Comparison of ENCODE assay signal across 7 cellular contexts in genomic region chr5:59562756-59563389, GRCh38.
DNase-seq lines count a peak whose midpoint lies in the region; ATAC-seq and TF ChIP-seq lines count a peak whose summit lies in the region.

No MANE protein-coding gene starts in this region.

- no peaks in the 10 kb centered on the region for H3K9me3 Mint-ChIP-seq in activated T-helper 17 cell treated with anti-CD3 and anti-CD28 coated beads, Interleukin-2, amount 50 U/mL, for 72 hours

- H3K27ac ChIP-seq in mesodermal cell (ENCODE audit: low read depth, low read length, severe bottlenecking) (peak overlapping the region; percentile 65), smooth muscle cell (ENCODE audit: low read depth) (no peak overlapping the region)

- H3K4me1 ChIP-seq in mesodermal cell (ENCODE audit: control insufficient read depth, insufficient read depth, low read length, poor library complexity, severe bottlenecking): peaks cover 23% of the 10 kb centered on the region
- peaks cover 12% of the 10 kb centered on the region for H3K4me1 ChIP-seq in smooth muscle cell (ENCODE audit: low read depth)

- no peaks in the 10 kb centered on the region for H3K27me3 ChIP-seq in smooth muscle cell (ENCODE audit: low read depth)

- no peaks in the 10 kb centered on the region for H3K79me2 ChIP-seq in smooth muscle cell (ENCODE audit: low read depth)

- H3K36me3 Mint-ChIP-seq in activated T-helper 17 cell treated with anti-CD3 and anti-CD28 coated beads, Interleukin-2, amount 50 U/mL, for 72 hours (ENCODE audit: low read depth): no peaks in the 10 kb centered on the region

- H3K27ac Mint-ChIP-seq in activated T-helper 17 cell treated with anti-CD3 and anti-CD28 coated beads, Interleukin-2, amount 50 U/mL, for 72 hours: no peak overlapping the region

- H3K9ac ChIP-seq in smooth muscle cell (ENCODE audit: low read depth): no peak overlapping the region

- H3K4me3 ChIP-seq in mesodermal cell (ENCODE audit: extremely low read depth, insufficient read depth, low read length, poor library complexity, severe bottlenecking) (no peak overlapping the region), smooth muscle cell (no peak overlapping the region)

- H3K27me3 Mint-ChIP-seq in activated T-helper 17 cell treated with anti-CD3 and anti-CD28 coated beads, Interleukin-2, amount 50 U/mL, for 72 hours: no peaks in the 10 kb centered on the region

- H4K20me1 ChIP-seq in smooth muscle cell (ENCODE audit: low read depth): peaks cover 51% of the 10 kb centered on the region

- H3K4me3 Mint-ChIP-seq in activated T-helper 17 cell treated with anti-CD3 and anti-CD28 coated beads, Interleukin-2, amount 50 U/mL, for 72 hours: no peak overlapping the region

- H3F3A ChIP-seq in smooth muscle cell (ENCODE audit: low read depth): no peaks in the 10 kb centered on the region

- H3K36me3 ChIP-seq in mesodermal cell (ENCODE audit: control insufficient read depth, insufficient read depth, low read length): no peaks in the 10 kb centered on the region
- no peaks in the 10 kb centered on the region for H3K36me3 ChIP-seq in smooth muscle cell (ENCODE audit: low read depth)

- H3K9me3 ChIP-seq in mesodermal cell (ENCODE audit: control insufficient read depth, low read length): no peaks in the 10 kb centered on the region
- no peaks in the 10 kb centered on the region for H3K9me3 ChIP-seq in smooth muscle cell (replicated peaks; ENCODE audit: low read depth)

- H2AFZ ChIP-seq in smooth muscle cell (ENCODE audit: low read depth): no peak overlapping the region

- no peak for TF ChIP-seq CTCF in smooth muscle cell (IDR thresholded peaks at IDR 0.05; ENCODE audit: borderline replicate concordance, insufficient read depth, poor library complexity, severe bottlenecking)

- no peak overlapping the region for H3K4me2 ChIP-seq in smooth muscle cell

- no peaks in the 10 kb centered on the region for H3K4me1 Mint-ChIP-seq in activated T-helper 17 cell treated with anti-CD3 and anti-CD28 coated beads, Interleukin-2, amount 50 U/mL, for 72 hours

- DNase-seq in NCI-H82 (lab: John Stamatoyannopoulos, UW): no peak
- no peak for DNase-seq in smooth muscle cell (lab: John Stamatoyannopoulos, UW; ENCODE audit: unreplicated experiment)

- 42 to 60% methylated on average over 1 to 2 of the region's 3 CpGs for WGBS in mesodermal cell (ENCODE audit: insufficient coverage in 2 of 2), 2 experiments
- WGBS in smooth muscle cell (ENCODE audit: low lambda C conversion rate): 38% methylated on average over 3 of the region's 3 CpGs

- ATAC-seq in GM18502 (IDR thresholded peaks at IDR 0.05; ENCODE audit: poor library complexity, unreplicated experiment) (peak; percentile 94), GM21526 (IDR thresholded peaks at IDR 0.05; ENCODE audit: low FRiP score, unreplicated experiment) (peak; percentile 94), HG03575 (IDR thresholded peaks at IDR 0.05; ENCODE audit: extremely low read depth, insufficient number of reproducible peaks, low FRiP score, unreplicated experiment) (peak; percentile 96)
- ATAC-seq in activated T-helper 17 cell treated with anti-CD3 and anti-CD28 coated beads, Interleukin-2, amount 50 U/mL, for 72 hours (replicated peaks): peak; percentile 55
